Comparison of ENCODE assay signal across 8 cellular contexts in the genomic region with DNA sequence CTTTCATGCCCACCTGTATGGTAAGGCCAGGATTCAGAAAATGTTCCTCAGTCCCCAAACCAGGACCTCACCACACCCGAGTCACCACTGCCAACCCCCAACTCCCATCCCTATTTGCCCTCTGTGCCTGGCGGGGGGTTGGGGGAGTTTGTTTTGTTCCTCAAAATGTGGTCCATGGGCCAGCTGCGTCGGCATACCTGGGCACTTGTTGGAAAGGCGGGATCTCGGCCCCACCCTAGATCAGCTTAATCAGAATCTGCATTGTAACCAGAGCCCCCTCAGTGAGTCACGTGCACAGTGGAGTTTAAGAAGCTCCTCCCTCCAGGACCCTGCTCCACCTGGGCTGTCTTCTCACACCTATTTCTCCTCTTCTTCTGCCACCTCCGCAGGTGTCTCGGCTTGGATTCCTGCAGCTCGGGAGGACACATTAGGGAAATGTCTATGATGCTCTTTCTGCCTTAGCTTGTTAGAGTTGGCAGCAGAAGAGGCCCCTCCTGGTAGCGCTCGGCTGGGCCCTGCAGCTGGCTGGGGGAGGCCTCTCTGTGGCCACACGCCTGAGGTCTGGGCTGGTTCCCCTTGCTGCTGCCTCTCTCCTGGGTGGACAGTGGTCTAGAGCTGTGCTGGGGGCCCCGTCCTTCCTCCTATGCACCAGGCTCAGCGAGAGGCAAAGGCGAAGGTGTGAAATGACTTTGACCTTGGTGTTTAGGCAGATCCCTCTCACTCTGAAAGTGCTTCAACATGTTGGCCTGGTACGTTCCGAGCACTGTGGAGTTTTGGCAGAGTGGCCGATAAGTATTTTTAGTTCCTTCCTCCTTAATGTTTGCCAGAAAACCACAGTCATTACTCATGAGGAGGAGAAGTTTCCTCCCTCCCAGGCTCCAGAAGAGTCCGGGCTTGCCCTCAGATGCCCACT. TPM values are rescaled to one million over a fixed set of nuclear protein-coding genes. Genes with fewer than 3 reads are reported as not detected.
DNase-seq lines count a peak whose midpoint lies in the region; ATAC-seq, FAIRE-seq and TF ChIP-seq lines count a peak whose summit lies in the region.

No MANE protein-coding gene starts in this region.

- H3K4me3 Mint-ChIP-seq in CD8-positive, alpha-beta memory T cell = peak overlapping the region in 1 of 7 donors; percentile 5
- no peak overlapping the region for H3K4me3 Mint-ChIP-seq in activated B cell treated with CpG ODN at 0.5 μM for 24 hours

- no peak for FAIRE-seq in pancreas (lab: Jason Lieb, UNC)

- H3K27ac ChIP-seq in CD8-positive, alpha-beta memory T cell (ENCODE audit: low read depth, low read length) = no peak overlapping the region
- H3K27ac ChIP-seq in pancreas = peak overlapping the region in 2 of 4 donors; percentile 36 to 41

- H3K27me3 ChIP-seq in CD8-positive, alpha-beta memory T cell (ENCODE audit: insufficient read depth, low read length, poor library complexity, severe bottlenecking) = no peaks in the 10 kb centered on the region
- no peaks in the 10 kb centered on the region for H3K27me3 ChIP-seq in pancreas

- no peaks in the 10 kb centered on the region for H3K36me3 ChIP-seq in CD8-positive, alpha-beta memory T cell (ENCODE audit: insufficient read depth, low read length)
- H3K36me3 ChIP-seq in pancreas = no peaks in the 10 kb centered on the region

- H3K4me1 Mint-ChIP-seq in CD8-positive, alpha-beta memory T cell = peaks cover 6 to 10% (median 9%) of the 10 kb centered on the region in 3 donors
- peaks cover 12% of the 10 kb centered on the region for H3K4me1 Mint-ChIP-seq in activated B cell treated with CpG ODN at 0.5 μM for 24 hours

- H3K4me1 ChIP-seq in CD8-positive, alpha-beta memory T cell (ENCODE audit: insufficient read depth, low read length) = no peaks in the 10 kb centered on the region
- H3K4me1 ChIP-seq in pancreas = no peaks in the 10 kb centered on the region

- H3K36me3 Mint-ChIP-seq in CD8-positive, alpha-beta memory T cell = no peaks in the 10 kb centered on the region
- H3K36me3 Mint-ChIP-seq in activated B cell treated with CpG ODN at 0.5 μM for 24 hours (ENCODE audit: low read depth) = no peaks in the 10 kb centered on the region

- H3K9me3 Mint-ChIP-seq in CD8-positive, alpha-beta memory T cell = peaks cover 0 to 2% (median 0%) of the 10 kb centered on the region in 5 donors
- no peaks in the 10 kb centered on the region for H3K9me3 Mint-ChIP-seq in activated B cell treated with CpG ODN at 0.5 μM for 24 hours

- intact Hi-C loops in activated B cell treated with CpG ODN at 0.5 μM for 24 hours (cut with micrococcal nuclease) = loop anchor here (5.0 kb wide), 1 partner anchor 39 kb away; no protein-coding TSS in a partner anchor
- intact Hi-C loops in pancreas (cut with DNase I) = no loop called here

- no peak overlapping the region for H3K4me3 ChIP-seq in CD8-positive, alpha-beta memory T cell (ENCODE audit: low read length)
- no peak overlapping the region for H3K4me3 ChIP-seq in pancreas

- CTCF ChIA-PET in CD8-positive, alpha-beta memory T cell (lab: Charles Lee) = interaction anchor here (0.8 to 1.3 kb wide), 2 partner anchors 41 to 42 kb away, joined by 3 read pairs; no protein-coding TSS in a partner anchor
- CTCF ChIA-PET in activated B cell treated with CpG ODN at 0.5 μM for 24 hours (lab: Charles Lee) = interaction anchor here (1.0 kb wide), 1 partner anchor 52 kb away, joined by 3 read pairs; no protein-coding TSS in a partner anchor

- DNase-seq in CD8-positive, alpha-beta memory T cell = peak in 3 of 5 donors; percentile 24 to 54 (median 29)
- DNase-seq in activated B cell treated with CpG ODN at 0.5 μM for 24 hours (peak; percentile 16), fibroblast of the conjunctiva (ENCODE audit: low read depth) (peak; percentile 60), pancreas (peak in 1 of 6 donors; percentile 47), NCI-H1092 (lab: John Stamatoyannopoulos, UW) (no peak), SW 1271 (lab: John Stamatoyannopoulos, UW) (no peak)
- DNase-seq in stimulated activated CD4-positive, alpha-beta T cell treated with anti-CD3 and anti-CD28 coated beads, Interleukin-4, amount 100 ng/mL, for 1 hour = no peak

- TF ChIP-seq CTCF in activated B cell treated with CpG ODN at 0.5 μM for 24 hours (IDR thresholded peaks at IDR 0.05) (no peak), pancreas (IDR thresholded peaks at IDR 0.05) (no peak)

- 55 to 56% methylated on average over 20 of the region's 20 CpGs for WGBS in pancreas, 2 donors

- POLR2A ChIA-PET in CD8-positive, alpha-beta memory T cell (lab: Charles Lee) = interaction anchor here (0.6 to 2.4 kb wide), 2 partner anchors 41 to 42 kb away, joined by 3 to 8 read pairs; a partner anchor contains a TSS
- POLR2A ChIA-PET in activated B cell treated with CpG ODN at 0.5 μM for 24 hours (lab: Charles Lee) = interaction anchor here (0.6 to 1.3 kb wide), 3 partner anchors 42 to 904 kb away, joined by 4 to 8 read pairs (median 6); a partner anchor contains a TSS

- H3K27me3 Mint-ChIP-seq in CD8-positive, alpha-beta memory T cell = peaks cover 6 to 22% of the 10 kb centered on the region in 2 donors
- H3K27me3 Mint-ChIP-seq in activated B cell treated with CpG ODN at 0.5 μM for 24 hours = peaks cover 7% of the 10 kb centered on the region

- peak overlapping the region in 3 of 8 donors; percentile 4 to 74 (median 72) for H3K27ac Mint-ChIP-seq in CD8-positive, alpha-beta memory T cell
- H3K27ac Mint-ChIP-seq in activated B cell treated with CpG ODN at 0.5 μM for 24 hours = no peak overlapping the region

- no peaks in the 10 kb centered on the region for H3K9me3 ChIP-seq in CD8-positive, alpha-beta memory T cell (ENCODE audit: low read length)
- H3K9me3 ChIP-seq in pancreas = no peaks in the 10 kb centered on the region

- peak; percentile 55 for ATAC-seq in HG03139 (IDR thresholded peaks at IDR 0.05; ENCODE audit: unreplicated experiment)
- peak; percentile 50 for ATAC-seq in activated B cell treated with CpG ODN at 0.5 μM for 24 hours (ENCODE audit: low read depth)
- peak in 3 of 4 donors; percentile 70 to 88 (median 85) for ATAC-seq in pancreas

RNA-seq across cellular contexts. Expression of a gene that starts 41.8 kb away (rescaled TPM):
- 10 to 100 TPM; 60.2 to 61.7 TPM for total RNA-seq in CD8-positive, alpha-beta memory T cell
- polyA plus RNA-seq in CD8-positive, alpha-beta memory T cell = 79.0 TPM
- total RNA-seq in activated B cell treated with CpG ODN at 0.5 μM for 24 hours (49.8 and 50.8 TPM in 2 replicates), pancreas (10 to 100 TPM; 13.0 to 39.8 (median 20.8) TPM)
- 10 to 100 TPM; 47.9 to 54.2 TPM for polyA plus RNA-seq in pancreas

RNA-seq across cellular contexts. Expression of a gene that starts 41.8 kb away (rescaled TPM):
- 10 to 100 TPM; 79.2 to 80.4 TPM for total RNA-seq in CD8-positive, alpha-beta memory T cell
- polyA plus RNA-seq in CD8-positive, alpha-beta memory T cell = 22.7 TPM
- 57.0 and 65.6 TPM in 2 replicates for total RNA-seq in activated B cell treated with CpG ODN at 0.5 μM for 24 hours
- total RNA-seq in pancreas = 10 to 100 TPM; 14.9 to 22.9 (median 18.3) TPM
- polyA plus RNA-seq in pancreas = 10 to 100 TPM; 29.0 to 30.6 TPM

Comparison
In these comparisons a context has a peak if more than half of its experiments do, and no peak if none do; other contexts are left out.
1. DNase-seq: peak in CD8-positive, alpha-beta memory T cell (3 of 5), activated B cell treated with CpG ODN at 0.5 μM for 24 hours (single experiment) and fibroblast of the conjunctiva (single experiment); none in NCI-H1092 (single experiment), SW 1271 (0 of 2) and stimulated activated CD4-positive, alpha-beta T cell treated with anti-CD3 and anti-CD28 coated beads, Interleukin-4, amount 100 ng/mL, for 1 hour (single experiment).
2. Peak in every context shown above with its lines, with median percentiles within 50 percentile points of each other: ATAC-seq.